In the genomic region with DNA sequence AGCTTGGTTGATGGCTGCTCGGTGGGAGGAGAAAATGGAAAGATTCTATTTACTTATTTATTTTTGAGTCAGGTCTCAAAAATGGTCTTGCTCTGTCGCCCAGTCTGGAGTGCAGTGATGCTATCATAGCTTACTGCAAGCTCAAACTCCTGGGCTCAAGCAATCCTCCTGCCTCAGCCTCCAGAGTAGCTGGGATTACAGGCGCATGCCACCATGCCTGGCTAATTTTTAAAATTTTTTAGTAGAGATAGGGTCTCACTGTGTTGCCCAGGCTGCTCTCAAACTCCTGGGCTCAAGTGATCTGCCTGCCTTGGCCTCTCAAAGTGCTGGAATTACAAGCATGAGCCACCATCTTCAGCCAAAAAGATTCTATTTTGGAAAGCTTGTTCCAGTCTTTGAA, we compare ENCODE assay signal across 7 cellular contexts.
DNase-seq lines count a peak whose midpoint lies in the region; ATAC-seq, FAIRE-seq and TF ChIP-seq lines count a peak whose summit lies in the region.
"Not testable (repeated sequence)": the region's sequence is repeated elsewhere in the genome, so short reads cannot be mapped to it uniquely, and the experiment has no call there.

No MANE protein-coding gene starts in this region.

- not testable (repeated sequence) for H3K36me3 ChIP-seq in CD4-positive, alpha-beta memory T cell (ENCODE audit: insufficient read depth, low read length); skeletal muscle tissue (ENCODE audit: control insufficient read depth in 3 of 3, insufficient read depth in 3 of 3, low read length in 3 of 3)
- peaks cover 11 to 12% of the 10 kb centered on the region in 2 experiments; a peak in 3 of 4 replicates for H3K36me3 ChIP-seq in GM12878 (ENCODE audit: control insufficient read depth in 2 of 2, insufficient read depth in 2 of 2, low read length in 1 of 2)

- H3K36me3 Mint-ChIP-seq in CD4-positive, alpha-beta memory T cell, result peaks cover 20 to 34% of the 10 kb centered on the region in 2 donors
- peaks cover 15% of the 10 kb centered on the region for H3K36me3 Mint-ChIP-seq in T-cell
- H3K36me3 Mint-ChIP-seq in activated T-cell treated with anti-CD3 and anti-CD28 coated beads, Interleukin-2, amount 50 U/mL, for 72 hours (ENCODE audit: insufficient read depth in 2 of 2); natural killer cell: not testable (repeated sequence)
- H3K36me3 Mint-ChIP-seq in immature natural killer cell, result peaks cover 0 to 16% (median 10%) of the 10 kb centered on the region in 3 donors

- FAIRE-seq in GM12878 (lab: Jason Lieb, UNC), result not testable (repeated sequence)

- H3K9me3 ChIP-seq in CD4-positive, alpha-beta memory T cell (ENCODE audit: control insufficient read depth in 1 of 2, low read length in 2 of 2); GM12878 (replicated peaks; ENCODE audit: control insufficient read depth, insufficient read depth, low read length); skeletal muscle tissue (ENCODE audit: control insufficient read depth in 3 of 3, low read length in 3 of 3): not testable (repeated sequence)

- H3K27me3 ChIP-seq in CD4-positive, alpha-beta memory T cell (ENCODE audit: insufficient read depth, low read length); GM12878 (replicated peaks in 1 of 2; ENCODE audit: control insufficient read depth in 2 of 2, insufficient read depth in 2 of 2, low read length in 1 of 2); skeletal muscle tissue (ENCODE audit: control insufficient read depth in 3 of 3, insufficient read depth in 3 of 3, low read length in 3 of 3): not testable (repeated sequence)

- not testable (repeated sequence) for H2AFZ ChIP-seq in GM12878 (ENCODE audit: control insufficient read depth, low read depth, low read length)

- H3K4me1 Mint-ChIP-seq in CD4-positive, alpha-beta memory T cell, result peaks cover 40 to 60% (median 48%) of the 10 kb centered on the region in 4 donors
- H3K4me1 Mint-ChIP-seq in T-cell (peaks cover 57 to 64% (median 61%) of the 10 kb centered on the region in 3 donors), immature natural killer cell (peaks cover 48 to 68% of the 10 kb centered on the region in 2 donors), natural killer cell (peaks cover 36 to 48% of the 10 kb centered on the region in 2 donors)
- peaks cover 49% of the 10 kb centered on the region for H3K4me1 Mint-ChIP-seq in activated T-cell treated with anti-CD3 and anti-CD28 coated beads, Interleukin-2, amount 50 U/mL, for 72 hours (ENCODE audit: low read depth)

- not testable (repeated sequence) for H3K4me2 ChIP-seq in GM12878 (ENCODE audit: control insufficient read depth, insufficient read depth)

- not testable (repeated sequence) for BruUV-seq in GM12878 (replicated peaks; lab: Mats Ljungman, UMichigan)

- H3K9ac ChIP-seq in GM12878 (ENCODE audit: control insufficient read depth, insufficient read depth, low read length); skeletal muscle tissue (ENCODE audit: low read depth in 1 of 3, low read length in 3 of 3): not testable (repeated sequence)

- not testable (repeated sequence) for H3K27me3 Mint-ChIP-seq in CD4-positive, alpha-beta memory T cell; T-cell; activated T-cell treated with anti-CD3 and anti-CD28 coated beads, Interleukin-2, amount 50 U/mL, for 72 hours (ENCODE audit: low read depth); immature natural killer cell (ENCODE audit: low read depth in 3 of 3); natural killer cell (ENCODE audit: low read depth in 2 of 2)

- TF ChIP-seq EP300 in GM12878 (IDR thresholded peaks at IDR 0.05; ENCODE audit: borderline replicate concordance in 1 of 2, control insufficient read depth in 1 of 2, low read depth in 2 of 2, low read length in 2 of 2), result not testable (repeated sequence)

- CTCF ChIA-PET in CD4-positive, alpha-beta memory T cell (lab: Charles Lee; ENCODE audit: partially characterized antibody), result interaction anchor here (1.6 to 2.4 kb wide), 2 partner anchors 25 to 116 kb away, joined by 8 read pairs; no protein-coding TSS in a partner anchor
- CTCF ChIA-PET in T-cell (lab: Charles Lee), result interaction anchor here (0.6 to 1.4 kb wide), 4 partner anchors 10 to 86 kb away, joined by 3 to 11 read pairs (median 4); no protein-coding TSS in a partner anchor
- CTCF ChIA-PET in GM12878 (lab: Yijun Ruan, JAX), result interaction anchor here (0.8 to 2.9 kb wide), 9 partner anchors 14 to 116 kb away, joined by 3 to 11 read pairs (median 4); a partner anchor contains a TSS

- H3K79me2 ChIP-seq in GM12878 (ENCODE audit: control insufficient read depth, insufficient read depth, low read length), result peaks cover 77% of the 10 kb centered on the region

- TF ChIP-seq POLR2A in GM12878 (IDR thresholded peaks at IDR 0.05; ENCODE audit: low read depth, low read length), result not testable (repeated sequence)

- not testable (repeated sequence) for H3K4me3 ChIP-seq in CD4-positive, alpha-beta memory T cell (ENCODE audit: low read length in 2 of 2); GM12878; skeletal muscle tissue (ENCODE audit: low read length in 3 of 3)

- ATAC-seq in T-cell (replicated peaks in 1 of 4); activated T-cell treated with anti-CD3 and anti-CD28 coated beads, Interleukin-2, amount 50 U/mL, for 72 hours (replicated peaks in 1 of 2); natural killer cell: not testable (repeated sequence)
- ATAC-seq in GM12878, result peak; percentile 7; the same call in 2 of the 3 replicates

- TF ChIP-seq RAD21 in GM12878 (IDR thresholded peaks at IDR 0.05; ENCODE audit: insufficient read depth, low read depth, low read length), result not testable (repeated sequence)

- H3K4me3 Mint-ChIP-seq in CD4-positive, alpha-beta memory T cell; T-cell; immature natural killer cell; natural killer cell: not testable (repeated sequence)
- peak overlapping the region in 1 of 2 donors; percentile 17 for H3K4me3 Mint-ChIP-seq in activated T-cell treated with anti-CD3 and anti-CD28 coated beads, Interleukin-2, amount 50 U/mL, for 72 hours

- DNase-seq in CD4-positive, alpha-beta memory T cell; T-cell; activated T-cell treated with anti-CD3 and anti-CD28 coated beads, Interleukin-2, amount 50 U/mL, for 72 hours; GM12878 (ENCODE audit: low read depth, low spot score); immature natural killer cell; natural killer cell: not testable (repeated sequence)

- RAD21 ChIA-PET in GM12878 (lab: Charles Lee; ENCODE audit: unreplicated experiment), result interaction anchor here (0.8 to 1.5 kb wide), 8 partner anchors 17 to 116 kb away, joined by 3 to 6 read pairs (median 3); no protein-coding TSS in a partner anchor

- SMC1A ChIA-PET in GM12878 (lab: Charles Lee; ENCODE audit: uncharacterized antibody, unreplicated experiment), result interaction anchor here (0.7 to 1.6 kb wide), 12 partner anchors 15 to 94 kb away, joined by 3 to 6 read pairs (median 4); a partner anchor contains a TSS

- peak overlapping the region in 6 of 7 donors; percentile 15 to 75 (median 53) for H3K27ac Mint-ChIP-seq in CD4-positive, alpha-beta memory T cell
- H3K27ac Mint-ChIP-seq in T-cell, result peak overlapping the region; percentile 25 to 58
- peak overlapping the region; percentile 64 for H3K27ac Mint-ChIP-seq in activated T-cell treated with anti-CD3 and anti-CD28 coated beads, Interleukin-2, amount 50 U/mL, for 72 hours
- peak overlapping the region in 5 of 6 donors; percentile 28 to 83 (median 66) for H3K27ac Mint-ChIP-seq in immature natural killer cell
- H3K27ac Mint-ChIP-seq in natural killer cell, result peak overlapping the region; percentile 67 to 70

- H3K4me1 ChIP-seq in CD4-positive, alpha-beta memory T cell (ENCODE audit: insufficient read depth, low read length), result peaks cover 16% of the 10 kb centered on the region
- not testable (repeated sequence) for H3K4me1 ChIP-seq in GM12878 (ENCODE audit: control insufficient read depth, insufficient read depth, low read length)
- peaks cover 33 to 36% (median 36%) of the 10 kb centered on the region in 3 donors for H3K4me1 ChIP-seq in skeletal muscle tissue (ENCODE audit: control insufficient read depth in 3 of 3, insufficient read depth in 3 of 3, low read length in 3 of 3)

- 80% methylated on average over 3 of the region's 3 CpGs for WGBS in GM12878 (ENCODE audit: insufficient coverage, insufficient replicate concordance, low lambda C conversion rate, missing lambda C conversion rate)

- not testable (repeated sequence) for TF ChIP-seq CTCF in GM12878 (IDR thresholded peaks at IDR 0.05 in 2 of 3, conservative IDR thresholded peaks at IDR 0.05 in 1 of 3; ENCODE audit: control insufficient read depth in 2 of 3, extremely low read depth in 1 of 3, insufficient read depth in 1 of 3, low read depth in 3 of 3, low read length in 3 of 3); natural killer cell (IDR thresholded peaks at IDR 0.05)

- not testable (repeated sequence) for H3K9me3 Mint-ChIP-seq in CD4-positive, alpha-beta memory T cell; T-cell; activated T-cell treated with anti-CD3 and anti-CD28 coated beads, Interleukin-2, amount 50 U/mL, for 72 hours; immature natural killer cell; natural killer cell

- in situ Hi-C loops in GM12878 (cut with MboI), result not testable (repeated sequence)

- not testable (repeated sequence) for H3K27ac ChIP-seq in CD4-positive, alpha-beta memory T cell (ENCODE audit: low read depth, low read length); GM12878 (ENCODE audit: control insufficient read depth, insufficient read depth)
- H3K27ac ChIP-seq in skeletal muscle tissue (ENCODE audit: low read depth, low read length), result peak overlapping the region; percentile 28

- POLR2A ChIA-PET in CD4-positive, alpha-beta memory T cell (lab: Charles Lee; ENCODE audit: partially characterized antibody), result interaction anchor here (0.6 to 1.1 kb wide), 3 partner anchors 18 to 122 kb away, joined by 3 read pairs; no protein-coding TSS in a partner anchor
- POLR2A ChIA-PET in T-cell (lab: Charles Lee) (interaction anchor here (0.5 to 0.6 kb wide), 2 partner anchors 49 to 235 kb away, joined by 4 to 11 read pairs; no protein-coding TSS in a partner anchor), GM12878 (lab: Charles Lee) (interaction anchor here (0.6 to 1.0 kb wide), 5 partner anchors 8 to 85 kb away, joined by 3 to 8 read pairs (median 4); no protein-coding TSS in a partner anchor)

- intact Hi-C loops in CD4-positive, alpha-beta memory T cell (cut with micrococcal nuclease); GM12878 (cut with micrococcal nuclease; ENCODE audit: unreplicated experiment); natural killer cell (cut with micrococcal nuclease): not testable (repeated sequence)

- H4K20me1 ChIP-seq in GM12878 (ENCODE audit: control insufficient read depth, insufficient read depth), result not testable (repeated sequence)
